Comparison of ENCODE assay signal across 26 cellular contexts in genomic region chr2:207855591-207855990, GRCh38.
"Had no signal": no experiment of that assay in that cellular context is flagged by ENCODE, and none has a peak within 500 bp of the region (broad histone marks: within the 10 kb centered on the region; RNA-seq: fewer than 3 reads in every experiment).

No MANE protein-coding gene starts in this region.

- H3K4me3 ChIP-seq: tibial artery had no signal

- FAIRE-seq: endothelial cell of umbilical vein, keratinocyte had no signal

- H3K27me3 ChIP-seq: neutrophil, tibial artery had no signal

- H3K9me3 Mint-ChIP-seq: activated CD4-positive, alpha-beta memory T cell treated with anti-CD3 and anti-CD28 coated beads, Interleukin-2, amount 10 ng/mL, durations not matched to agents 7 days and 5 days; activated CD4-positive, alpha-beta T cell treated with anti-CD3 and anti-CD28 coated beads, Interleukin-2, amount 10 ng/mL, durations not matched to agents 7 days and 5 days; activated naive CD4-positive, alpha-beta T cell treated with anti-CD3 and anti-CD28 coated beads, Interleukin-2, amount 10 ng/mL, durations not matched to agents 7 days and 5 days; activated naive CD8-positive, alpha-beta T cell treated with anti-CD3 and anti-CD28 coated beads, Interleukin-2, amount 10 ng/mL, durations not matched to agents 7 days and 5 days; activated T-cell treated with anti-CD3 and anti-CD28 coated beads, Interleukin-2, amount 50 U/mL, for 24 hours; nephron; stimulated activated memory B cell treated with anti-CD40 and anti-IgM and Interleukin-4, amounts not matched to agents 10 μg/mL and 1 μg/mL and 100 μg/mL, for 72 hours; stimulated activated naive CD8-positive, alpha-beta T cell treated with anti-CD3 and anti-CD28 coated beads, Interleukin-15, amount 100 ng/mL, for 72 hours had no signal

- H3K9me3 ChIP-seq: neutrophil, tibial artery had no signal

- H3K27ac ChIP-seq: neutrophil, tibial artery had no signal

- H3K36me3 Mint-ChIP-seq: activated naive CD4-positive, alpha-beta T cell treated with anti-CD3 and anti-CD28 coated beads, Interleukin-2, amount 10 ng/mL, durations not matched to agents 7 days and 5 days; activated naive CD8-positive, alpha-beta T cell treated with anti-CD3 and anti-CD28 coated beads, Interleukin-2, amount 10 ng/mL, durations not matched to agents 7 days and 5 days had no signal

- ATAC-seq: sciatic nerve; stimulated activated memory B cell treated with anti-CD40 and anti-IgM and Interleukin-4, amounts not matched to agents 10 μg/mL and 1 μg/mL and 100 μg/mL, for 72 hours; stimulated activated naive CD8-positive, alpha-beta T cell treated with anti-CD3 and anti-CD28 coated beads, Interleukin-15, amount 100 ng/mL, for 72 hours had no signal

- H3K4me1 Mint-ChIP-seq: activated CD4-positive, alpha-beta memory T cell treated with anti-CD3 and anti-CD28 coated beads, Interleukin-2, amount 10 ng/mL, durations not matched to agents 7 days and 5 days; activated CD4-positive, alpha-beta T cell treated with anti-CD3 and anti-CD28 coated beads, Interleukin-2, amount 10 ng/mL, durations not matched to agents 7 days and 5 days; activated naive CD4-positive, alpha-beta T cell treated with anti-CD3 and anti-CD28 coated beads, Interleukin-2, amount 10 ng/mL, durations not matched to agents 7 days and 5 days; activated naive CD8-positive, alpha-beta T cell treated with anti-CD3 and anti-CD28 coated beads, Interleukin-2, amount 10 ng/mL, durations not matched to agents 7 days and 5 days; stimulated activated memory B cell treated with anti-CD40 and anti-IgM and Interleukin-4, amounts not matched to agents 10 μg/mL and 1 μg/mL and 100 μg/mL, for 72 hours; stimulated activated naive CD8-positive, alpha-beta T cell treated with anti-CD3 and anti-CD28 coated beads, Interleukin-15, amount 100 ng/mL, for 72 hours had no signal

- H3K4me1 ChIP-seq: tibial artery had no signal

- H3K27me3 Mint-ChIP-seq: activated CD4-positive, alpha-beta memory T cell treated with anti-CD3 and anti-CD28 coated beads, Interleukin-2, amount 10 ng/mL, durations not matched to agents 7 days and 5 days; activated CD4-positive, alpha-beta T cell treated with anti-CD3 and anti-CD28 coated beads, Interleukin-2, amount 10 ng/mL, durations not matched to agents 7 days and 5 days; activated naive CD4-positive, alpha-beta T cell treated with anti-CD3 and anti-CD28 coated beads, Interleukin-2, amount 10 ng/mL, durations not matched to agents 7 days and 5 days; activated naive CD8-positive, alpha-beta T cell treated with anti-CD3 and anti-CD28 coated beads, Interleukin-2, amount 10 ng/mL, durations not matched to agents 7 days and 5 days; activated T-cell treated with anti-CD3 and anti-CD28 coated beads, Interleukin-2, amount 50 U/mL, for 24 hours; stimulated activated memory B cell treated with anti-CD40 and anti-IgM and Interleukin-4, amounts not matched to agents 10 μg/mL and 1 μg/mL and 100 μg/mL, for 72 hours; stimulated activated naive CD8-positive, alpha-beta T cell treated with anti-CD3 and anti-CD28 coated beads, Interleukin-15, amount 100 ng/mL, for 72 hours had no signal

- DNase-seq: activated CD4-positive, alpha-beta memory T cell treated with anti-CD3 and anti-CD28 coated beads, Interleukin-2, amount 10 ng/mL, durations not matched to agents 7 days and 5 days; activated CD4-positive, alpha-beta T cell treated with anti-CD3 and anti-CD28 coated beads for 1 hour; activated CD4-positive, alpha-beta T cell treated with anti-CD3 and anti-CD28 coated beads, Interleukin-2, amount 10 ng/mL, durations not matched to agents 7 days and 5 days; activated CD8-positive, alpha-beta memory T cell treated with anti-CD3 and anti-CD28 coated beads, Interleukin-2, amount 50 U/mL, for 48 hours; activated gamma-delta T cell; activated naive CD4-positive, alpha-beta T cell treated with anti-CD3 and anti-CD28 coated beads, Interleukin-2, amount 10 ng/mL, durations not matched to agents 7 days and 5 days; activated naive CD8-positive, alpha-beta T cell treated with anti-CD3 and anti-CD28 coated beads, Interleukin-2, amount 10 ng/mL, durations not matched to agents 7 days and 5 days; activated T-cell treated with anti-CD3 and anti-CD28 coated beads, Interleukin-2, amount 50 U/mL, for 24 hours; central memory CD4-positive, alpha-beta T cell; dermis blood vessel endothelial cell; effector memory CD4-positive, alpha-beta T cell; left colon; mammary epithelial cell; small intestine; stimulated activated CD4-positive, alpha-beta T cell treated with anti-CD3 and anti-CD28 coated beads, Interleukin-1b, Interleukin-23, amount 100 ng/mL, for 48 hours; stimulated activated CD4-positive, alpha-beta T cell treated with anti-CD3 and anti-CD28 coated beads, Interleukin-4, amount 100 ng/mL, for 4 hours; stimulated activated CD8-positive, alpha-beta memory T cell treated with anti-CD3 and anti-CD28 coated beads, Interleukin-4, amount 100 ng/mL, for 48 hours; stimulated activated naive CD8-positive, alpha-beta T cell treated with anti-CD3 and anti-CD28 coated beads, Interleukin-15, amount 100 ng/mL, for 72 hours; T-helper 2 cell; tibial artery had no signal

- H3K36me3 ChIP-seq: neutrophil had no signal

- H3K4me3 Mint-ChIP-seq: activated CD4-positive, alpha-beta memory T cell treated with anti-CD3 and anti-CD28 coated beads, Interleukin-2, amount 10 ng/mL, durations not matched to agents 7 days and 5 days; activated CD4-positive, alpha-beta T cell treated with anti-CD3 and anti-CD28 coated beads, Interleukin-2, amount 10 ng/mL, durations not matched to agents 7 days and 5 days; activated naive CD4-positive, alpha-beta T cell treated with anti-CD3 and anti-CD28 coated beads, Interleukin-2, amount 10 ng/mL, durations not matched to agents 7 days and 5 days; activated naive CD8-positive, alpha-beta T cell treated with anti-CD3 and anti-CD28 coated beads, Interleukin-2, amount 10 ng/mL, durations not matched to agents 7 days and 5 days; activated T-cell treated with anti-CD3 and anti-CD28 coated beads, Interleukin-2, amount 50 U/mL, for 24 hours; nephron; stimulated activated memory B cell treated with anti-CD40 and anti-IgM and Interleukin-4, amounts not matched to agents 10 μg/mL and 1 μg/mL and 100 μg/mL, for 72 hours; stimulated activated naive CD8-positive, alpha-beta T cell treated with anti-CD3 and anti-CD28 coated beads, Interleukin-15, amount 100 ng/mL, for 72 hours had no signal

- H3K27ac Mint-ChIP-seq: activated CD4-positive, alpha-beta memory T cell treated with anti-CD3 and anti-CD28 coated beads, Interleukin-2, amount 10 ng/mL, durations not matched to agents 7 days and 5 days; activated CD4-positive, alpha-beta T cell treated with anti-CD3 and anti-CD28 coated beads, Interleukin-2, amount 10 ng/mL, durations not matched to agents 7 days and 5 days; activated naive CD4-positive, alpha-beta T cell treated with anti-CD3 and anti-CD28 coated beads, Interleukin-2, amount 10 ng/mL, durations not matched to agents 7 days and 5 days; activated naive CD8-positive, alpha-beta T cell treated with anti-CD3 and anti-CD28 coated beads, Interleukin-2, amount 10 ng/mL, durations not matched to agents 7 days and 5 days; activated T-cell treated with anti-CD3 and anti-CD28 coated beads, Interleukin-2, amount 50 U/mL, for 24 hours; stimulated activated memory B cell treated with anti-CD40 and anti-IgM and Interleukin-4, amounts not matched to agents 10 μg/mL and 1 μg/mL and 100 μg/mL, for 72 hours; stimulated activated naive CD8-positive, alpha-beta T cell treated with anti-CD3 and anti-CD28 coated beads, Interleukin-15, amount 100 ng/mL, for 72 hours had no signal
